ENCODE assay signal across 17 cellular contexts in genomic region chr7:114949227-114949626, GRCh38. TPM values are rescaled to one million over a fixed set of nuclear protein-coding genes. Genes with fewer than 3 reads are reported as not detected.
DNase-seq lines count a peak whose midpoint lies in the region; ATAC-seq and TF ChIP-seq lines count a peak whose summit lies in the region.
"Had no signal": no experiment of that assay in that cellular context is flagged by ENCODE, and none has a peak within 500 bp of the region (broad histone marks: within the 10 kb centered on the region; RNA-seq: fewer than 3 reads in every experiment).

No MANE protein-coding gene starts in this region.

- peaks cover 70% of the 10 kb centered on the region for H3K4me1 ChIP-seq in CD4-positive, alpha-beta memory T cell (ENCODE audit: insufficient read depth, low read length)
- H3K4me1 ChIP-seq: pancreas, Peyer's patch had no signal

- no peaks in the 10 kb centered on the region for H3K27me3 Mint-ChIP-seq in CD4-positive, alpha-beta memory T cell
- H3K27me3 Mint-ChIP-seq in activated naive CD8-positive, alpha-beta T cell treated with anti-CD3 and anti-CD28 coated beads, Interleukin-2, amount 50 U/mL, for 24 hours = no peaks in the 10 kb centered on the region
- H3K27me3 Mint-ChIP-seq in natural killer cell (ENCODE audit: low read depth in 2 of 2) = no peaks in the 10 kb centered on the region

- H3K36me3 Mint-ChIP-seq in CD4-positive, alpha-beta memory T cell = peaks cover 48 to 66% of the 10 kb centered on the region in 2 donors
- peaks cover 57% of the 10 kb centered on the region for H3K36me3 Mint-ChIP-seq in activated naive CD8-positive, alpha-beta T cell treated with anti-CD3 and anti-CD28 coated beads, Interleukin-2, amount 50 U/mL, for 24 hours (ENCODE audit: low read depth)
- H3K36me3 Mint-ChIP-seq in natural killer cell = no peaks in the 10 kb centered on the region

- ATAC-seq in activated naive CD8-positive, alpha-beta T cell treated with anti-CD3 and anti-CD28 coated beads, Interleukin-2, amount 50 U/mL, for 24 hours = no peak
- peak in 1 of 3 donors; percentile 30 for ATAC-seq in natural killer cell
- ATAC-seq: heart left ventricle, pancreas had no signal

- peaks cover 2% of the 10 kb centered on the region for H3K36me3 ChIP-seq in CD4-positive, alpha-beta memory T cell (ENCODE audit: insufficient read depth, low read length)
- H3K36me3 ChIP-seq: pancreas, Peyer's patch, stomach had no signal

- no peaks in the 10 kb centered on the region for H3K9me3 ChIP-seq in CD4-positive, alpha-beta memory T cell (ENCODE audit: control insufficient read depth in 1 of 2, low read length in 2 of 2)
- H3K9me3 ChIP-seq: heart left ventricle, pancreas, Peyer's patch, stomach had no signal

- peak overlapping the region; percentile 30 to 83 (median 57) for H3K27ac Mint-ChIP-seq in CD4-positive, alpha-beta memory T cell
- H3K27ac Mint-ChIP-seq in activated naive CD8-positive, alpha-beta T cell treated with anti-CD3 and anti-CD28 coated beads, Interleukin-2, amount 50 U/mL, for 24 hours = peak overlapping the region; percentile 7
- H3K27ac Mint-ChIP-seq in natural killer cell = peak overlapping the region in 1 of 2 donors; percentile 48

- H3K4me3 ChIP-seq in CD4-positive, alpha-beta memory T cell (ENCODE audit: low read length in 2 of 2) = no peak overlapping the region
- H3K4me3 ChIP-seq: heart left ventricle, pancreas, Peyer's patch, stomach had no signal

- no peak for TF ChIP-seq POLR2A in erythroblast (IDR thresholded peaks at IDR 0.05; ENCODE audit: low read length)

- no peak for TF ChIP-seq CTCF in natural killer cell (IDR thresholded peaks at IDR 0.05)

- H3K4me3 Mint-ChIP-seq in CD4-positive, alpha-beta memory T cell = peak overlapping the region; percentile 65 to 82 (median 74)
- H3K4me3 Mint-ChIP-seq in activated naive CD8-positive, alpha-beta T cell treated with anti-CD3 and anti-CD28 coated beads, Interleukin-2, amount 50 U/mL, for 24 hours = peak overlapping the region; percentile 24
- H3K4me3 Mint-ChIP-seq in natural killer cell = peak overlapping the region; percentile 25

- H3K4me1 Mint-ChIP-seq in CD4-positive, alpha-beta memory T cell = peaks cover 60 to 81% (median 71%) of the 10 kb centered on the region in 4 donors
- H3K4me1 Mint-ChIP-seq in activated naive CD8-positive, alpha-beta T cell treated with anti-CD3 and anti-CD28 coated beads, Interleukin-2, amount 50 U/mL, for 24 hours = peaks cover 59% of the 10 kb centered on the region
- H3K4me1 Mint-ChIP-seq in natural killer cell = peaks cover 31 to 39% of the 10 kb centered on the region in 2 donors

- H3K27ac ChIP-seq in CD4-positive, alpha-beta memory T cell (ENCODE audit: low read depth, low read length) = no peak overlapping the region
- H3K27ac ChIP-seq: heart left ventricle, pancreas, Peyer's patch, stomach, VCaP had no signal

- H3K27me3 ChIP-seq in CD4-positive, alpha-beta memory T cell (ENCODE audit: insufficient read depth, low read length) = no peaks in the 10 kb centered on the region
- H3K27me3 ChIP-seq: heart left ventricle, pancreas, Peyer's patch, stomach had no signal

- POLR2A ChIA-PET in CD4-positive, alpha-beta memory T cell (lab: Charles Lee; ENCODE audit: partially characterized antibody) = interaction anchor here (1.0 to 2.0 kb wide), 4 partner anchors 10 to 60 kb away, joined by 5 to 6 read pairs (median 6); no protein-coding TSS in a partner anchor

- CTCF ChIA-PET in CD4-positive, alpha-beta memory T cell (lab: Charles Lee; ENCODE audit: partially characterized antibody) = interaction anchor here (0.7 to 1.1 kb wide), 2 partner anchors 10 to 26 kb away, joined by 3 read pairs; no protein-coding TSS in a partner anchor

- intact Hi-C loops in CD4-positive, alpha-beta memory T cell (cut with micrococcal nuclease) = loop anchor here (2.0 kb wide), 2 partner anchors 16 to 20 kb away; no protein-coding TSS in a partner anchor
- intact Hi-C loops in natural killer cell (cut with micrococcal nuclease) = no loop called here

- no peak for DNase-seq in CD4-positive, alpha-beta memory T cell
- DNase-seq in H4 (ENCODE audit: low spot score) = peak; percentile 40
- no peak for DNase-seq in activated naive CD8-positive, alpha-beta T cell treated with anti-CD3 and anti-CD28 coated beads, Interleukin-2, amount 50 U/mL, for 24 hours
- DNase-seq in natural killer cell = no peak
- DNase-seq in SKM-1 treated with dmso at 0.1 percent for 144 hours (lab: John Stamatoyannopoulos, UW; ENCODE audit: unreplicated experiment) = no peak
- no peak for DNase-seq in erythroblast (lab: John Stamatoyannopoulos, UW)
- no peak for DNase-seq in HPDE6-E6E7 (ENCODE audit: extremely low spot score)
- DNase-seq: activated CD8-positive, alpha-beta memory T cell treated with anti-CD3 and anti-CD28 coated beads, Interleukin-2, amount 50 U/mL, for 48 hours; GF-D8; heart left ventricle; kidney; NCI-H2029; NCI-H69; pancreas; Peyer's patch; stomach had no signal

- no peaks in the 10 kb centered on the region for H3K9me3 Mint-ChIP-seq in CD4-positive, alpha-beta memory T cell
- no peaks in the 10 kb centered on the region for H3K9me3 Mint-ChIP-seq in activated naive CD8-positive, alpha-beta T cell treated with anti-CD3 and anti-CD28 coated beads, Interleukin-2, amount 50 U/mL, for 24 hours
- no peaks in the 10 kb centered on the region for H3K9me3 Mint-ChIP-seq in natural killer cell

RNA-seq across cellular contexts. Expression of gene MDFIC, which starts 27.3 kb away (rescaled TPM):
- 10 to 100 TPM; 68.1 to 78.0 TPM for total RNA-seq in CD4-positive, alpha-beta memory T cell
- polyA plus RNA-seq in CD4-positive, alpha-beta memory T cell = 100 to 1,000 TPM; 180 to 194 TPM
- total RNA-seq in H4 (2014; rRNA removed; shearing (Covaris generic)) = 16.5 and 20.7 TPM in 2 replicates
- 10 to 100 TPM; 19.1 to 24.0 (median 21.8) TPM for total RNA-seq in natural killer cell
